8 cellular contexts compared by ENCODE assay signal in the genomic region with DNA sequence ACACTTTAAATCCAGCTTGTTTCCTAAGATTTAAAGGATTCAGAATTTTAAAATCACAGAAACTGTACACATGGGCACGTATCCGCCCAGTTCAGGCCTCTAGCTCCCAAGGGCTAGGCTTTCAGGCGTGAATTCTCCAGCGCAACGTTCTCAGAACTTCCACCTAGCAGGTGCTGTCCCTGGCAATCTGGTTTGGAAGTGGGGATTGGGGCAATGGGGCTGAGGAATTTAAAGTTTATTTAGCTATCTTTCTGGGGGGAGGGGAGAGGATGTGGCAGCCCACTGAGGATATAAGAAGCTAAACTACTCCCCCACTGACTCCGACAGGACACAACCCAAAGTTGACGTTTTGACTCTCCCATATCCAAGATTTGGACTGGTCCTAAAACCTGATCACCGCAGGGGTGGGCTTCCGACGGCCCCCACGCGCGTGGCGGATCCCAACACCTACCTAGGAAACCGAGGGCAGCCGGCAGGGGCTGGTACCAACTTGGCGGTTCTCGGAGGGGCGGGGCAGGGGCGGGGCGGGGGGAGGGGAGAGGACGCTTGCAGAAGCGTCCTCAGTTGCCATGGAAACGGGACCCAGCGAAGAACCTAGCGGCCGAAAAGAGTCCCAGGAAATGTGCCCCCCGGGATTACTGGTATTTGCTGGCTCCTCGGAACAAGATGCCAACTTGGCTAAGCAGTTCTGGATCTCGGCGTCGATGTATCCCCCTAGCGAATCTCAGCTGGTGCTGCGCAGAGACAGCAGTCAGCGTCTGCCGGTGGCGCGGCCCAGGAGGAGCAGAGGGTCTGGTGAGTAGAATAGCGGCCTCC. TPM values are rescaled to one million over a fixed set of nuclear protein-coding genes. Genes with fewer than 3 reads are reported as not detected.
DNase-seq lines count a peak whose midpoint lies in the region; ATAC-seq and TF ChIP-seq lines count a peak whose summit lies in the region.

Gene HOATZ (plus strand): TSS at position 563 of the 816 bp plus-strand sequence. CDS start 7 bp downstream, at position 570.

- peak within 1 kb of the TSS; percentile 49 to 81 (median 66) for H3K4me3 Mint-ChIP-seq in naive thymus-derived CD8-positive, alpha-beta T cell

- H3K36me3 Mint-ChIP-seq in naive thymus-derived CD8-positive, alpha-beta T cell = no peaks in the 10 kb centered on the region

- ATAC-seq in naive thymus-derived CD8-positive, alpha-beta T cell = peak; percentile 55 to 56
- no peak for ATAC-seq in GM18873 (IDR thresholded peaks at IDR 0.05; ENCODE audit: low FRiP score, unreplicated experiment)
- no peak for ATAC-seq in HG03457 (IDR thresholded peaks at IDR 0.05; ENCODE audit: unreplicated experiment)
- no peak for ATAC-seq in HG03571 (IDR thresholded peaks at IDR 0.05; ENCODE audit: unreplicated experiment)

- H3K27me3 Mint-ChIP-seq in naive thymus-derived CD8-positive, alpha-beta T cell = peaks cover 12 to 48% (median 38%) of the 10 kb centered on the region in 5 donors

- TF ChIP-seq CTCF in coronary artery (IDR thresholded peaks at IDR 0.05) = no peak

- peak within 1 kb of the TSS in 1 of 10 donors; percentile 34 for H3K27ac Mint-ChIP-seq in naive thymus-derived CD8-positive, alpha-beta T cell

- peak within 1 kb of the TSS; percentile 36 for H3K4me3 ChIP-seq in coronary artery

- DNase-seq in DMS114 treated with DMSO at 0.1 percent for 48 hours (lab: John Stamatoyannopoulos, UW; ENCODE audit: unreplicated experiment) (peak; percentile 8), NCI-H510A treated with DMSO at 0.1 percent for 48 hours (lab: John Stamatoyannopoulos, UW) (peak; percentile 25), coronary artery (ENCODE audit: low spot score) (no peak), hippocampal formation (lab: John Stamatoyannopoulos, UW) (no peak)
- DNase-seq in naive thymus-derived CD8-positive, alpha-beta T cell = peak in 6 of 10 donors; percentile 14 to 64 (median 30)

- no peaks in the 10 kb centered on the region for H3K9me3 Mint-ChIP-seq in naive thymus-derived CD8-positive, alpha-beta T cell

- peaks cover 0 to 17% (median 11%) of the 10 kb centered on the region in 4 donors for H3K4me1 Mint-ChIP-seq in naive thymus-derived CD8-positive, alpha-beta T cell

- POLR2A ChIA-PET in naive thymus-derived CD8-positive, alpha-beta T cell (lab: Charles Lee) = interaction anchor here (1.1 kb wide), 1 partner anchor 16 kb away, joined by 3 read pairs; no protein-coding TSS in a partner anchor

- H3K27ac ChIP-seq in coronary artery = no peak within 1 kb of the TSS

RNA-seq across cellular contexts. Expression of gene HOATZ, which starts in this region (rescaled TPM):
- total RNA-seq in naive thymus-derived CD8-positive, alpha-beta T cell = not detected
- not detected for polyA plus RNA-seq in naive thymus-derived CD8-positive, alpha-beta T cell

Comparison
In these comparisons a context has a peak if more than half of its experiments do, and no peak if none do; other contexts are left out.
1. Peak in DNase-seq and ATAC-seq in naive thymus-derived CD8-positive, alpha-beta T cell; RNA of the gene not detected or under 1 TPM.
2. DNase-seq: peak in DMS114 treated with DMSO at 0.1 percent for 48 hours (single experiment) and NCI-H510A treated with DMSO at 0.1 percent for 48 hours (single experiment); none in coronary artery (single experiment) and hippocampal formation (0 of 2).